11 cellular contexts compared by ENCODE assay signal in genomic region chr4:180225977-180226376, GRCh38.
"Had no signal": no experiment of that assay in that cellular context is flagged by ENCODE, and none has a peak within 500 bp of the region (broad histone marks: within the 10 kb centered on the region; RNA-seq: fewer than 3 reads in every experiment).

No MANE protein-coding gene starts in this region.

- H3K4me3 ChIP-seq: GM23248, GM23338, HAP-1 had no signal

- FAIRE-seq: H1, H54 had no signal

- H3K4me1 ChIP-seq: HAP-1 had no signal

- H2AFZ ChIP-seq: GM23248, GM23338 had no signal

- DNase-seq: GM23248, GOT3, H7, H9, HCEC 1CT, HFFc6 had no signal

- ATAC-seq: GM23338, HCT116 had no signal

- H3K27ac ChIP-seq: GM23248 had no signal

- H3K9me3 ChIP-seq: HAP-1 had no signal

- H3K9ac ChIP-seq: GM23248 had no signal

- H3K36me3 ChIP-seq: HAP-1 had no signal

- H3K4me2 ChIP-seq: GM23338 had no signal
